8 cellular contexts compared by ENCODE assay signal in the genomic region with DNA sequence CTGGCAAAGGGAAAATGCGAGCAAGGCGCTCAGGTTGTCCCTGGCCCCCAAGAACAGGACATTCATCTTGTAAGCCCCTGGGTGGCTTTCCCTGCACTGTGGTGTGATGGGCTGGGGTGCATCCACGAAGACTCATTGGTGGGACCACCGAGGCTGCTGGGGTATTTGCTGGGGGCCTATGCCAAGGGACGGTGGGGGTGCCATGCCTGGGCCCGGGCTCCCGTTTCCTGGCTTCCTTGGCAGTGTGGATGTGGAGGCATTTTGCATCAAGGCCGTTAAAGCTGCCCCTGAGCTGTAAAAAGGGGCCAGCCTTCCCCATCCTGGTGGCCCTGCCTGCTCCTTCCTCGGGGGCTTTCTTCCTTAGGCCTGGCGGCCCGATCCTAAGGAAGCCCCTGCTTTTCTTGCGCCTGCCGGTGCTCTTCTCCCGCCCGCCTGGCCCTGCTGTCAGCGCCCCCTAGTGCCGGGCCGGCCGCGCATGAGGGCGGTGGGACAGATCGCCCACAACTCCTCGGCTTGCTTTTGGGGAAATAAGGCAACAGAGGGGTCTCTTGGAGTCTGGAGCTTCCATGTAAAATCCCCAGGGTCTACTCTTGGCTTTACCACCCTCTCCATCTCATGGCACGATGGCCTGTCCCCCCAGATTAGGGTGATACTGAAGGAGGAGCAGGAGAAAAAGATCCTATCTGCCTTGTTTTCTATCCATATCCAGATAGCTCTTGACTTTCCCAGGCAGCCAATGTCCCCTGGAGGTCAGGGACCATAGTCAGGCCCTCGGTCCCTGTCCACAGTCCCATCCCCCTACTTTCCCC. TPM values are rescaled to one million over a fixed set of nuclear protein-coding genes. Genes with fewer than 3 reads are reported as not detected.
DNase-seq lines count a peak whose midpoint lies in the region; ATAC-seq and TF ChIP-seq lines count a peak whose summit lies in the region.

No MANE protein-coding gene starts in this region.

- DNase-seq in D341Med (ENCODE audit: low spot score) (peak; percentile 95), germinal center (ENCODE audit: low spot score) (peak; percentile 67), prostate gland (ENCODE audit: low spot score) (no peak)
- DNase-seq in activated CD8-positive, alpha-beta memory T cell treated with anti-CD3 and anti-CD28 coated beads, Interleukin-2, amount 10 ng/mL, durations not matched to agents 7 days and 5 days: no peak

- no peak overlapping the region for H3K27ac ChIP-seq in prostate gland

- no peaks in the 10 kb centered on the region for H3K27me3 ChIP-seq in prostate gland (replicated peaks; ENCODE audit: insufficient read depth)

- WGBS in prostate gland: 28% methylated on average over 25 of the region's 25 CpGs

- no peaks in the 10 kb centered on the region for H3K9me3 ChIP-seq in prostate gland

- H3K4me3 Mint-ChIP-seq in activated CD8-positive, alpha-beta memory T cell treated with anti-CD3 and anti-CD28 coated beads, Interleukin-2, amount 10 ng/mL, durations not matched to agents 7 days and 5 days: no peak overlapping the region

- no peak overlapping the region for H3K4me3 ChIP-seq in prostate gland

- H3K27me3 Mint-ChIP-seq in activated CD8-positive, alpha-beta memory T cell treated with anti-CD3 and anti-CD28 coated beads, Interleukin-2, amount 10 ng/mL, durations not matched to agents 7 days and 5 days: peaks cover 6% of the 10 kb centered on the region

- intact Hi-C loops in prostate gland (cut with DNase I): loop anchor here (2.0 to 10.0 kb wide), 5 partner anchors 138 to 665 kb away; no protein-coding TSS in a partner anchor

- peak; percentile 99 for TF ChIP-seq CTCF in LNCAP (IDR thresholded peaks at IDR 0.05)
- peak; percentile 70 to 85 (median 74) for TF ChIP-seq CTCF in prostate gland (IDR thresholded peaks at IDR 0.05)

- peak; percentile 67 for ATAC-seq in activated CD8-positive, alpha-beta memory T cell treated with anti-CD3 and anti-CD28 coated beads, Interleukin-2, amount 10 ng/mL, durations not matched to agents 7 days and 5 days
- no peak for ATAC-seq in HG03469 (IDR thresholded peaks at IDR 0.05; ENCODE audit: unreplicated experiment)
- ATAC-seq in GM19023 (IDR thresholded peaks at IDR 0.05; ENCODE audit: unreplicated experiment): no peak
- ATAC-seq in HG03442 (IDR thresholded peaks at IDR 0.05; ENCODE audit: unreplicated experiment): no peak

- no peaks in the 10 kb centered on the region for H3K9me3 Mint-ChIP-seq in activated CD8-positive, alpha-beta memory T cell treated with anti-CD3 and anti-CD28 coated beads, Interleukin-2, amount 10 ng/mL, durations not matched to agents 7 days and 5 days (ENCODE audit: low read depth)

- H3K27ac Mint-ChIP-seq in activated CD8-positive, alpha-beta memory T cell treated with anti-CD3 and anti-CD28 coated beads, Interleukin-2, amount 10 ng/mL, durations not matched to agents 7 days and 5 days: no peak overlapping the region

- H3K36me3 Mint-ChIP-seq in activated CD8-positive, alpha-beta memory T cell treated with anti-CD3 and anti-CD28 coated beads, Interleukin-2, amount 10 ng/mL, durations not matched to agents 7 days and 5 days: no peaks in the 10 kb centered on the region

- H3K4me1 ChIP-seq in prostate gland (replicated peaks): no peaks in the 10 kb centered on the region

- no peak for TF ChIP-seq POLR2A in prostate gland (IDR thresholded peaks at IDR 0.05)

- no peaks in the 10 kb centered on the region for H3K36me3 ChIP-seq in prostate gland

- no peaks in the 10 kb centered on the region for H3K4me1 Mint-ChIP-seq in activated CD8-positive, alpha-beta memory T cell treated with anti-CD3 and anti-CD28 coated beads, Interleukin-2, amount 10 ng/mL, durations not matched to agents 7 days and 5 days

- CTCF ChIA-PET in activated CD8-positive, alpha-beta memory T cell treated with anti-CD3 and anti-CD28 coated beads, Interleukin-2, amount 10 ng/mL, durations not matched to agents 7 days and 5 days (lab: Charles Lee): interaction anchor here (0.6 to 3.0 kb wide), 11 partner anchors 15 to 669 kb away, joined by 3 to 8 read pairs (median 3); no protein-coding TSS in a partner anchor

RNA-seq across cellular contexts. Expression of a gene that starts 9.8 kb away (rescaled TPM):
- not detected for total RNA-seq in activated CD8-positive, alpha-beta memory T cell treated with anti-CD3 and anti-CD28 coated beads, Interleukin-2, amount 10 ng/mL, durations not matched to agents 7 days and 5 days
- 10 to 100 TPM in 1 of 2 donors, 1 to 10 TPM in 1; 9.2 to 34.1 TPM for total RNA-seq in prostate gland

Comparison
In these comparisons a context has a peak if more than half of its experiments do, and no peak if none do; other contexts are left out.
1. DNase-seq: peak in D341Med (single experiment) and germinal center (single experiment); none in activated CD8-positive, alpha-beta memory T cell treated with anti-CD3 and anti-CD28 coated beads, Interleukin-2, amount 10 ng/mL, durations not matched to agents 7 days and 5 days (single experiment) and prostate gland (single experiment).
2. RNA of a gene that starts 9.8 kb away (total RNA-seq): 9.2 to 34.1 TPM in prostate gland; not detected in activated CD8-positive, alpha-beta memory T cell treated with anti-CD3 and anti-CD28 coated beads, Interleukin-2, amount 10 ng/mL, durations not matched to agents 7 days and 5 days; every median in the first group is over 4 times any median in the second.